ENCODE assay signal across 8 cellular contexts in the genomic region with DNA sequence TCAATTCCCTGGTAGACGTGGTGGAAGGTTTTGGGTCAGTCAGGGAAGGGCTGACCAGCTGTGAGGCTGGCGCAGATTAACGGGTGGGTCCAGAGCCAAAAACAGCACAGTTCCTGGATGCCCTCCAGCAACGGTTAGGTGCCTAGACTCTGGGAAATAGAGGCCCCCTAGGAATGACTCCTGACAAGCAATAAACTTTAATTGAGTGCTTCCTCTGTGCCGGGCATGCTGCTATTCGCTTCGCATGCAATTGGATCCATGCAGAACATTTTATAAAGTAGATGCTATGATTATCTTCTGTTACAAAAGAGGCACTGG. TPM values are rescaled to one million over a fixed set of nuclear protein-coding genes. Genes with fewer than 3 reads are reported as not detected.
DNase-seq lines count a peak whose midpoint lies in the region; ATAC-seq, FAIRE-seq and TF ChIP-seq lines count a peak whose summit lies in the region.

No MANE protein-coding gene starts in this region.

- peak; percentile 65 for DNase-seq in ELF-1 (ENCODE audit: low read depth, low spot score)
- peak; percentile 1 to 59 for DNase-seq in NCI-H2081 (lab: John Stamatoyannopoulos, UW)
- DNase-seq in cardiac fibroblast (ENCODE audit: low read depth in 2 of 2): peak; percentile 68 to 69
- no peak for DNase-seq in thoracic aorta (ENCODE audit: low spot score)
- DNase-seq in hippocampal formation (lab: John Stamatoyannopoulos, UW): no peak
- no peak for DNase-seq in D721Med (ENCODE audit: insufficient read length, low spot score)

- 23% methylated on average over 7 of the region's 7 CpGs for WGBS in liver

- peak overlapping the region; percentile 62 to 64 for H3K9ac ChIP-seq in liver (ENCODE audit: low read depth in 1 of 2, low read length in 2 of 2)

- FAIRE-seq in D721Med (lab: Jason Lieb, UNC): no peak

- no peak for TF ChIP-seq RAD21 in liver (IDR thresholded peaks at IDR 0.05)

- H3K9me3 ChIP-seq in liver (ENCODE audit: control insufficient read depth in 4 of 4, low read length in 3 of 4) (no peaks in the 10 kb centered on the region), thoracic aorta (no peaks in the 10 kb centered on the region)

- no peaks in the 10 kb centered on the region for H3K27me3 ChIP-seq in liver (ENCODE audit: control insufficient read depth in 4 of 4, insufficient read depth in 4 of 4, low read length in 3 of 4)
- H3K27me3 ChIP-seq in thoracic aorta (replicated peaks; ENCODE audit: insufficient read depth): no peaks in the 10 kb centered on the region

- peak; percentile 31 for ATAC-seq in thoracic aorta (ENCODE audit: insufficient number of reproducible peaks, low FRiP score, low read depth)
- no peak for ATAC-seq in GM18909 (IDR thresholded peaks at IDR 0.05; ENCODE audit: poor library complexity, unreplicated experiment)

- H3K36me3 ChIP-seq in liver (ENCODE audit: control insufficient read depth in 4 of 4, insufficient read depth in 3 of 4, low read depth in 1 of 4, low read length in 3 of 4) (peaks cover 2 to 5% (median 4%) of the 10 kb centered on the region in 4 donors), thoracic aorta (no peaks in the 10 kb centered on the region)

- H3K4me3 ChIP-seq in cardiac fibroblast (replicated peaks in 1 of 2; ENCODE audit: low read depth in 2 of 2, low read length in 2 of 2) (peak overlapping the region; percentile 66 to 68), liver (ENCODE audit: low read depth in 1 of 3, low read length in 3 of 3) (peak overlapping the region; percentile 50 to 84 (median 77)), thoracic aorta (peak overlapping the region; percentile 87)

- peak overlapping the region in 1 of 2 donors; percentile 98 for H3K27ac ChIP-seq in liver (ENCODE audit: low read depth in 1 of 2, low read length in 2 of 2)
- peak overlapping the region in 1 of 2 donors; percentile 87 for H3K27ac ChIP-seq in thoracic aorta

- no peak for TF ChIP-seq CTCF in cardiac fibroblast (IDR thresholded peaks at IDR 0.05; ENCODE audit: low read depth, low read length)
- TF ChIP-seq CTCF in liver (IDR thresholded peaks at IDR 0.05; ENCODE audit: low read depth, low read length, missing input control): no peak
- TF ChIP-seq CTCF in thoracic aorta (IDR thresholded peaks at IDR 0.05): no peak
- TF ChIP-seq CTCF in D721Med (IDR thresholded peaks at IDR 0.05; ENCODE audit: insufficient read depth, missing control alignments): no peak

- H3K4me1 ChIP-seq in liver (ENCODE audit: control insufficient read depth in 4 of 4, insufficient read depth in 4 of 4, low read length in 3 of 4): peaks cover 9 to 19% (median 18%) of the 10 kb centered on the region in 4 donors
- peaks cover 7 to 29% of the 10 kb centered on the region in 2 donors for H3K4me1 ChIP-seq in thoracic aorta (ENCODE audit: control insufficient read depth in 1 of 2, low read depth in 2 of 2)

TF ChIP-seq in liver, 16 proteins besides CTCF, POLR2A, EP300 and RAD21:
- TF ChIP-seq HNF4G (IDR thresholded peaks at IDR 0.05) (no peak), YY1 (IDR thresholded peaks at IDR 0.05) (no peak), HNF4A (conservative IDR thresholded peaks at IDR 0.05) (no peak), RXRA (IDR thresholded peaks at IDR 0.05) (no peak), EGR1 (IDR thresholded peaks at IDR 0.05; ENCODE audit: low read depth in 2 of 2) (no peak), GABPA (IDR thresholded peaks at IDR 0.05 in 1 of 2, conservative IDR thresholded peaks at IDR 0.05 in 1 of 2) (no peak), FOXA2 (IDR thresholded peaks at IDR 0.05) (no peak), FOXA1 (IDR thresholded peaks at IDR 0.05) (no peak), SP1 (IDR thresholded peaks at IDR 0.05) (no peak), NR2F2 (IDR thresholded peaks at IDR 0.05) (no peak), TAF1 (conservative IDR thresholded peaks at IDR 0.05) (no peak), JUND (IDR thresholded peaks at IDR 0.05) (no peak)
- TF ChIP-seq, protein P1, sequence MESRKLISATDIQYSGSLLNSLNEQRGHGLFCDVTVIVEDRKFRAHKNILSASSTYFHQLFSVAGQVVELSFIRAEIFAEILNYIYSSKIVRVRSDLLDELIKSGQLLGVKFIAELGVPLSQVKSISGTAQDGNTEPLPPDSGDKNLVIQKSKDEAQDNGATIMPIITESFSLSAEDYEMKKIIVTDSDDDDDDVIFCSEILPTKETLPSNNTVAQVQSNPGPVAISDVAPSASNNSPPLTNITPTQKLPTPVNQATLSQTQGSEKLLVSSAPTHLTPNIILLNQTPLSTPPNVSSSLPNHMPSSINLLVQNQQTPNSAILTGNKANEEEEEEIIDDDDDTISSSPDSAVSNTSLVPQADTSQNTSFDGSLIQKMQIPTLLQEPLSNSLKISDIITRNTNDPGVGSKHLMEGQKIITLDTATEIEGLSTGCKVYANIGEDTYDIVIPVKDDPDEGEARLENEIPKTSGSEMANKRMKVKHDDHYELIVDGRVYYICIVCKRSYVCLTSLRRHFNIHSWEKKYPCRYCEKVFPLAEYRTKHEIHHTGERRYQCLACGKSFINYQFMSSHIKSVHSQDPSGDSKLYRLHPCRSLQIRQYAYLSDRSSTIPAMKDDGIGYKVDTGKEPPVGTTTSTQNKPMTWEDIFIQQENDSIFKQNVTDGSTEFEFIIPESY (IDR thresholded peaks at IDR 0.05): no peak
- TF ChIP-seq, protein P2, sequence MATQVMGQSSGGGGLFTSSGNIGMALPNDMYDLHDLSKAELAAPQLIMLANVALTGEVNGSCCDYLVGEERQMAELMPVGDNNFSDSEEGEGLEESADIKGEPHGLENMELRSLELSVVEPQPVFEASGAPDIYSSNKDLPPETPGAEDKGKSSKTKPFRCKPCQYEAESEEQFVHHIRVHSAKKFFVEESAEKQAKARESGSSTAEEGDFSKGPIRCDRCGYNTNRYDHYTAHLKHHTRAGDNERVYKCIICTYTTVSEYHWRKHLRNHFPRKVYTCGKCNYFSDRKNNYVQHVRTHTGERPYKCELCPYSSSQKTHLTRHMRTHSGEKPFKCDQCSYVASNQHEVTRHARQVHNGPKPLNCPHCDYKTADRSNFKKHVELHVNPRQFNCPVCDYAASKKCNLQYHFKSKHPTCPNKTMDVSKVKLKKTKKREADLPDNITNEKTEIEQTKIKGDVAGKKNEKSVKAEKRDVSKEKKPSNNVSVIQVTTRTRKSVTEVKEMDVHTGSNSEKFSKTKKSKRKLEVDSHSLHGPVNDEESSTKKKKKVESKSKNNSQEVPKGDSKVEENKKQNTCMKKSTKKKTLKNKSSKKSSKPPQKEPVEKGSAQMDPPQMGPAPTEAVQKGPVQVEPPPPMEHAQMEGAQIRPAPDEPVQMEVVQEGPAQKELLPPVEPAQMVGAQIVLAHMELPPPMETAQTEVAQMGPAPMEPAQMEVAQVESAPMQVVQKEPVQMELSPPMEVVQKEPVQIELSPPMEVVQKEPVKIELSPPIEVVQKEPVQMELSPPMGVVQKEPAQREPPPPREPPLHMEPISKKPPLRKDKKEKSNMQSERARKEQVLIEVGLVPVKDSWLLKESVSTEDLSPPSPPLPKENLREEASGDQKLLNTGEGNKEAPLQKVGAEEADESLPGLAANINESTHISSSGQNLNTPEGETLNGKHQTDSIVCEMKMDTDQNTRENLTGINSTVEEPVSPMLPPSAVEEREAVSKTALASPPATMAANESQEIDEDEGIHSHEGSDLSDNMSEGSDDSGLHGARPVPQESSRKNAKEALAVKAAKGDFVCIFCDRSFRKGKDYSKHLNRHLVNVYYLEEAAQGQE (IDR thresholded peaks at IDR 0.05): no peak
- TF ChIP-seq, protein P3, sequence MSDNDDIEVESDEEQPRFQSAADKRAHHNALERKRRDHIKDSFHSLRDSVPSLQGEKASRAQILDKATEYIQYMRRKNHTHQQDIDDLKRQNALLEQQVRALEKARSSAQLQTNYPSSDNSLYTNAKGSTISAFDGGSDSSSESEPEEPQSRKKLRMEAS (IDR thresholded peaks at IDR 0.05): no peak
- TF ChIP-seq, protein P4, sequence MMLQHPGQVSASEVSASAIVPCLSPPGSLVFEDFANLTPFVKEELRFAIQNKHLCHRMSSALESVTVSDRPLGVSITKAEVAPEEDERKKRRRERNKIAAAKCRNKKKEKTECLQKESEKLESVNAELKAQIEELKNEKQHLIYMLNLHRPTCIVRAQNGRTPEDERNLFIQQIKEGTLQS (IDR thresholded peaks at IDR 0.05): no peak

RNA-seq across cellular contexts. Expression of a gene that starts 0.7 kb away (rescaled TPM):
- total RNA-seq in liver (1 to 10 TPM; 2.8 to 3.6 TPM), thoracic aorta (10 to 100 TPM; 13.1 to 22.1 TPM)
- 1 to 10 TPM in 1 of 2 donors, under 1 TPM in 1; 0.93 to 2.3 TPM for polyA plus RNA-seq in liver

RNA-seq across cellular contexts. Expression of a gene that starts 1.4 kb away (rescaled TPM):
- total RNA-seq in liver: 10 to 100 TPM in 1 of 2 donors, 1 to 10 TPM in 1; 3.7 to 12.4 TPM
- 1 to 10 TPM; 3.0 to 3.8 TPM for polyA plus RNA-seq in liver
- 1 to 10 TPM; 7.4 to 7.5 TPM for total RNA-seq in thoracic aorta

RNA-seq across cellular contexts. Expression of a gene that starts 36.0 kb away (rescaled TPM):
- total RNA-seq in liver: not detected
- polyA plus RNA-seq in liver: not detected
- not detected for total RNA-seq in thoracic aorta

Comparison
In these comparisons a context has a peak if more than half of its experiments do, and no peak if none do; other contexts are left out.
1. DNase-seq: peak in ELF-1 (single experiment), NCI-H2081 (2 of 2) and cardiac fibroblast (2 of 2); none in thoracic aorta (single experiment), hippocampal formation (0 of 2) and D721Med (single experiment).
2. Peak in every context shown above with its lines, with median percentiles within 50 percentile points of each other: H3K4me3 ChIP-seq.